In the genomic region with DNA sequence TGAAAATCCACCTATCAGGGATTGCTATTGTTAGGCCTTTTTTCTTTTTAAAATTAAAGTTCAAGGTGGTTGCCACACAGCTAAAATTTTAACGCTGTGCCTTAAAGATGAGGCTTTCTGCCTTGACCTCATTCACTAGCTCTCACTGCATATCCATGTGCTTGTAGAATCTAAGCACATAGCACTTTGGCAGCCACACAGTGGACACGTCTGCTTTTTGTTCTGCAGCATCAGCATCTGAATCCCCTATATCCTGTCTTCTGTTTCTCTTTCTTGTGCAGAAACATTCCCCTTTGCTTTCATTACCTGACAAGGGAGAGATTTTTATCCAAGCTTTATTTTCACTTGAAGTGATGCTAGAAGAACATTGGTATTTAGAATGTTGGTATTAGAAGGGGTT, we compare ENCODE assay signal across 35 cellular contexts. TPM values are rescaled to one million over a fixed set of nuclear protein-coding genes. Genes with fewer than 3 reads are reported as not detected.
DNase-seq lines count a peak whose midpoint lies in the region; ATAC-seq and TF ChIP-seq lines count a peak whose summit lies in the region.
"Had no signal": no experiment of that assay in that cellular context is flagged by ENCODE, and none has a peak within 500 bp of the region (broad histone marks: within the 10 kb centered on the region; RNA-seq: fewer than 3 reads in every experiment).

No MANE protein-coding gene starts in this region.

- ATAC-seq in WTC11 (peak; percentile 55), GM18873 (IDR thresholded peaks at IDR 0.05; ENCODE audit: low FRiP score, unreplicated experiment) (no peak), HG02885 (IDR thresholded peaks at IDR 0.05; ENCODE audit: poor library complexity, unreplicated experiment) (no peak), GM19328 (IDR thresholded peaks at IDR 0.05; ENCODE audit: unreplicated experiment) (no peak)
- ATAC-seq: CD8-positive, alpha-beta T cell; effector memory CD8-positive, alpha-beta T cell; left ventricle myocardium superior; stimulated activated naive CD8-positive, alpha-beta T cell treated with anti-CD3 and anti-CD28 coated beads, Interleukin-15, amount 100 ng/mL, for 72 hours had no signal

- peaks cover 8% of the 10 kb centered on the region for H3K4me1 ChIP-seq in iPS DF 6.9 (ENCODE audit: control insufficient read depth, insufficient read depth, low read length)
- H3K4me1 ChIP-seq: ascending aorta, Peyer's patch, right lobe of liver, uterus had no signal

- peak overlapping the region; percentile 78 for H3K27ac Mint-ChIP-seq in activated naive CD4-positive, alpha-beta T cell treated with anti-CD3 and anti-CD28 coated beads, Interleukin-2, amount 10 ng/mL, durations not matched to agents 7 days and 5 days
- H3K27ac Mint-ChIP-seq in WTC11 = peak overlapping the region; percentile 24; the same call in 1 of the 2 replicates
- H3K27ac Mint-ChIP-seq: B cell; CD8-positive, alpha-beta T cell had no signal

- H3K4me3 ChIP-seq in iPS DF 6.9 (ENCODE audit: low read length) = no peak overlapping the region
- H3K4me3 ChIP-seq: ascending aorta, coronary artery, Peyer's patch, right lobe of liver, thoracic aorta, uterus had no signal

- H3K27ac ChIP-seq in iPS DF 6.9 (ENCODE audit: low read length) = no peak overlapping the region
- H3K27ac ChIP-seq: ascending aorta, coronary artery, Peyer's patch, right lobe of liver, thoracic aorta, uterus had no signal

- no peaks in the 10 kb centered on the region for H3K36me3 ChIP-seq in iPS DF 6.9 (ENCODE audit: control insufficient read depth, insufficient read depth, low read length)
- H3K36me3 ChIP-seq: uterus had no signal

- POLR2A ChIA-PET in WTC11 (lab: Charles Lee) = no interaction called here

- TF ChIP-seq CTCF in WTC11 (IDR thresholded peaks at IDR 0.05) = no peak

- H3K27me3 ChIP-seq in iPS DF 6.9 (ENCODE audit: control insufficient read depth, insufficient read depth, low read length) = no peaks in the 10 kb centered on the region
- H3K27me3 ChIP-seq: ascending aorta, Peyer's patch, right lobe of liver, uterus had no signal

- H3K4me1 Mint-ChIP-seq in activated naive CD4-positive, alpha-beta T cell treated with anti-CD3 and anti-CD28 coated beads, Interleukin-2, amount 10 ng/mL, durations not matched to agents 7 days and 5 days = peaks cover 82% of the 10 kb centered on the region
- H3K4me1 Mint-ChIP-seq in WTC11 = peaks cover 62% of the 10 kb centered on the region

- H3K4me3 Mint-ChIP-seq in activated naive CD4-positive, alpha-beta T cell treated with anti-CD3 and anti-CD28 coated beads, Interleukin-2, amount 10 ng/mL, durations not matched to agents 7 days and 5 days = no peak overlapping the region
- H3K4me3 Mint-ChIP-seq in WTC11 = no peak overlapping the region; the same call in 1 of the 2 replicates
- H3K4me3 Mint-ChIP-seq: activated CD8-positive, alpha-beta T cell treated with anti-CD3 and anti-CD28 coated beads, Interleukin-2, amount 10 ng/mL, durations not matched to agents 7 days and 5 days; B cell; CD8-positive, alpha-beta T cell; effector memory CD8-positive, alpha-beta T cell; neural crest cell; stimulated activated naive CD8-positive, alpha-beta T cell treated with anti-CD3 and anti-CD28 coated beads, Interleukin-15, amount 100 ng/mL, for 72 hours had no signal

- WGBS in iPS DF 6.9 (ENCODE audit: insufficient coverage, insufficient read length) = no CpG with 5 or more reads among the region's 2 CpGs

- H3K9me3 ChIP-seq in iPS DF 6.9 (ENCODE audit: control insufficient read depth, insufficient read depth, low read length) = no peaks in the 10 kb centered on the region
- H3K9me3 ChIP-seq: ascending aorta, Peyer's patch, right lobe of liver, thoracic aorta, uterus had no signal

- H3K36me3 Mint-ChIP-seq in activated naive CD4-positive, alpha-beta T cell treated with anti-CD3 and anti-CD28 coated beads, Interleukin-2, amount 10 ng/mL, durations not matched to agents 7 days and 5 days = peaks cover 79% of the 10 kb centered on the region
- peaks cover 5% of the 10 kb centered on the region for H3K36me3 Mint-ChIP-seq in WTC11

- H3K9me3 Mint-ChIP-seq in activated naive CD4-positive, alpha-beta T cell treated with anti-CD3 and anti-CD28 coated beads, Interleukin-2, amount 10 ng/mL, durations not matched to agents 7 days and 5 days = no peaks in the 10 kb centered on the region
- no peaks in the 10 kb centered on the region for H3K9me3 Mint-ChIP-seq in WTC11
- H3K9me3 Mint-ChIP-seq: CD8-positive, alpha-beta T cell; effector memory CD8-positive, alpha-beta T cell; neural crest cell; stimulated activated naive CD8-positive, alpha-beta T cell treated with anti-CD3 and anti-CD28 coated beads, Interleukin-15, amount 100 ng/mL, for 72 hours had no signal

- no peak for DNase-seq in activated naive CD4-positive, alpha-beta T cell treated with anti-CD3 and anti-CD28 coated beads, Interleukin-2, amount 10 ng/mL, durations not matched to agents 7 days and 5 days
- no peak for DNase-seq in activated naive CD4-positive, alpha-beta T cell treated with Interleukin-2 at 50 U/mL for 16 hours
- DNase-seq in WTC11 (ENCODE audit: low spot score) (no peak), iPS DF 6.9 (ENCODE audit: low read depth, low spot score) (peak; percentile 22)
- DNase-seq: ACHN; activated CD8-positive, alpha-beta T cell treated with anti-CD3 and anti-CD28 coated beads, Interleukin-2, amount 10 ng/mL, durations not matched to agents 7 days and 5 days; activated gamma-delta T cell; activated T-cell treated with anti-CD3 and anti-CD28 coated beads for 4 hours; caudate nucleus; CD8-positive, alpha-beta T cell; DMS 273 treated with DMSO at 0.1 percent for 48 hours; effector memory CD8-positive, alpha-beta T cell; foreskin fibroblast; H7; kidney; left ventricle myocardium superior; mesendoderm; NCI-H1436 treated with DMSO at 0.1 percent for 48 hours; NCI-H2107; NCI-H345; NCI-H69; Peyer's patch; posterior cingulate gyrus; right lobe of liver; SIG-M5; stimulated activated naive CD8-positive, alpha-beta T cell treated with anti-CD3 and anti-CD28 coated beads, Interleukin-15, amount 100 ng/mL, for 72 hours; uterus had no signal

- CTCF ChIA-PET in activated naive CD4-positive, alpha-beta T cell treated with anti-CD3 and anti-CD28 coated beads, Interleukin-2, amount 10 ng/mL, durations not matched to agents 7 days and 5 days (lab: Charles Lee) = interaction anchor here (0.6 to 1.6 kb wide), 3 partner anchors 8 to 22 kb away, joined by 3 to 6 read pairs (median 3); no protein-coding TSS in a partner anchor
- CTCF ChIA-PET in WTC11 (lab: Charles Lee) = interaction anchor here (0.6 to 4.1 kb wide), 7 partner anchors 12 to 773 kb away, joined by 3 to 25 read pairs (median 3); a partner anchor contains a TSS

- H3K27me3 Mint-ChIP-seq in activated naive CD4-positive, alpha-beta T cell treated with anti-CD3 and anti-CD28 coated beads, Interleukin-2, amount 10 ng/mL, durations not matched to agents 7 days and 5 days = no peaks in the 10 kb centered on the region
- no peaks in the 10 kb centered on the region for H3K27me3 Mint-ChIP-seq in WTC11 (ENCODE audit: low read depth)
- H3K27me3 Mint-ChIP-seq: B cell; effector memory CD8-positive, alpha-beta T cell; stimulated activated naive CD8-positive, alpha-beta T cell treated with anti-CD3 and anti-CD28 coated beads, Interleukin-15, amount 100 ng/mL, for 72 hours had no signal

TF ChIP-seq in WTC11, 78 proteins besides CTCF, POLR2A, EP300 and RAD21:
- TF ChIP-seq ESRRA (CRISPR knock-in tag; IDR thresholded peaks at IDR 0.05; ENCODE audit: borderline replicate concordance) (no peak), SOX15 (CRISPR knock-in tag; IDR thresholded peaks at IDR 0.05) (no peak), NFATC4 (CRISPR knock-in tag; IDR thresholded peaks at IDR 0.05) (no peak), ELF4 (CRISPR knock-in tag; IDR thresholded peaks at IDR 0.05; ENCODE audit: low read depth) (no peak)
- TF ChIP-seq, protein P1, sequence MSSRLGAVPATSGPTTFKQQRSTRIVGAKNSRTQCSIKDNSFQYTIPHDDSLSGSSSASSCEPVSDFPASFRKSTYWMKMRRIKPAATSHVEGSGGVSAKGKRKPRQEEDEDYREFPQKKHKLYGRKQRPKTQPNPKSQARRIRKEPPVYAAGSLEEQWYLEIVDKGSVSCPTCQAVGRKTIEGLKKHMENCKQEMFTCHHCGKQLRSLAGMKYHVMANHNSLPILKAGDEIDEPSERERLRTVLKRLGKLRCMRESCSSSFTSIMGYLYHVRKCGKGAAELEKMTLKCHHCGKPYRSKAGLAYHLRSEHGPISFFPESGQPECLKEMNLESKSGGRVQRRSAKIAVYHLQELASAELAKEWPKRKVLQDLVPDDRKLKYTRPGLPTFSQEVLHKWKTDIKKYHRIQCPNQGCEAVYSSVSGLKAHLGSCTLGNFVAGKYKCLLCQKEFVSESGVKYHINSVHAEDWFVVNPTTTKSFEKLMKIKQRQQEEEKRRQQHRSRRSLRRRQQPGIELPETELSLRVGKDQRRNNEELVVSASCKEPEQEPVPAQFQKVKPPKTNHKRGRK (CRISPR knock-in tag; IDR thresholded peaks at IDR 0.05; ENCODE audit: borderline replicate concordance) = no peak
- TF ChIP-seq, protein P2, sequence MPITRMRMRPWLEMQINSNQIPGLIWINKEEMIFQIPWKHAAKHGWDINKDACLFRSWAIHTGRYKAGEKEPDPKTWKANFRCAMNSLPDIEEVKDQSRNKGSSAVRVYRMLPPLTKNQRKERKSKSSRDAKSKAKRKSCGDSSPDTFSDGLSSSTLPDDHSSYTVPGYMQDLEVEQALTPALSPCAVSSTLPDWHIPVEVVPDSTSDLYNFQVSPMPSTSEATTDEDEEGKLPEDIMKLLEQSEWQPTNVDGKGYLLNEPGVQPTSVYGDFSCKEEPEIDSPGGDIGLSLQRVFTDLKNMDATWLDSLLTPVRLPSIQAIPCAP (CRISPR knock-in tag; IDR thresholded peaks at IDR 0.05) = no peak

RNA-seq across cellular contexts. Expression of a gene that starts 38.1 kb away (rescaled TPM):
- total RNA-seq in WTC11 (2021) = 17.1 to 18.0 TPM (median 17.9 TPM) in 3 replicates

RNA-seq across cellular contexts. Expression of a gene that starts 55.2 kb away (rescaled TPM):
- total RNA-seq in WTC11 (2021) = 0.14 to 0.26 TPM (median 0.21 TPM) in 3 replicates
- total RNA-seq: activated CD8-positive, alpha-beta T cell treated with anti-CD3 and anti-CD28 coated beads, Interleukin-2, amount 10 ng/mL, durations not matched to agents 7 days and 5 days; B cell; CD8-positive, alpha-beta T cell had no signal
